1 cellular context compared by ENCODE assay signal in genomic region chr22:35364230-35364629, GRCh38.
TF ChIP-seq lines count a peak whose summit lies in the region.
"Not testable (repeated sequence)": the region's sequence is repeated elsewhere in the genome, so short reads cannot be mapped to it uniquely, and the experiment has no call there.

No MANE protein-coding gene starts in this region.

TF ChIP-seq in HepG2, 621 proteins besides CTCF, POLR2A, EP300 and RAD21 (continued from another document and continues in another):
- TF ChIP-seq FOXP1 (IDR thresholded peaks at IDR 0.05) (peak; percentile 62; the same call in 1 of the 2 replicates), FOXP1 (CRISPR knock-in tag; IDR thresholded peaks at IDR 0.05) (peak; percentile 96), FOSL1 (CRISPR knock-in tag; IDR thresholded peaks at IDR 0.05; ENCODE audit: borderline replicate concordance) (peak; percentile 74; the same call in 1 of the 2 replicates), BHLHE40 (IDR thresholded peaks at IDR 0.05; ENCODE audit: low read length) (0 out of 2 replicates have a peak, but pooled peaks have one; percentile 12), LCORL (CRISPR knock-in tag; IDR thresholded peaks at IDR 0.05) (peak; percentile 55), KLF16 (CRISPR knock-in tag; IDR thresholded peaks at IDR 0.05) (peak in 1 of 2 experiments; percentile 70; a peak in 2 of 4 replicates), SAP130 (CRISPR knock-in tag; IDR thresholded peaks at IDR 0.05; ENCODE audit: low read depth) (peak; percentile 82), JUND (CRISPR knock-in tag; IDR thresholded peaks at IDR 0.05) (peak; percentile 95), MEF2D (CRISPR knock-in tag; IDR thresholded peaks at IDR 0.05) (peak; percentile 55; the same call in 1 of the 2 replicates), KDM3A (CRISPR knock-in tag; IDR thresholded peaks at IDR 0.05; ENCODE audit: low read depth) (0 out of 2 replicates have a peak, but pooled peaks have one; percentile 24), MIXL1 (CRISPR knock-in tag; IDR thresholded peaks at IDR 0.05) (0 out of 2 replicates have a peak, but pooled peaks have one; percentile 53), JUN (CRISPR knock-in tag; IDR thresholded peaks at IDR 0.05) (peak; percentile 83), PITX1 (CRISPR knock-in tag; IDR thresholded peaks at IDR 0.05) (peak; percentile 33; the same call in 1 of the 2 replicates), SALL1 (CRISPR knock-in tag; IDR thresholded peaks at IDR 0.05) (peak; percentile 26; the same call in 1 of the 2 replicates), NCOA2 (CRISPR knock-in tag; IDR thresholded peaks at IDR 0.05) (peak; percentile 61; the same call in 1 of the 2 replicates), FOXO1 (CRISPR knock-in tag; IDR thresholded peaks at IDR 0.05) (peak; percentile 56; the same call in 1 of the 2 replicates), KAT8 (CRISPR knock-in tag; IDR thresholded peaks at IDR 0.05) (peak; percentile 57), IRF2 (CRISPR knock-in tag; IDR thresholded peaks at IDR 0.05) (peak; percentile 66), ZNF292 (CRISPR knock-in tag; IDR thresholded peaks at IDR 0.05; ENCODE audit: borderline replicate concordance, low read depth) (0 out of 2 replicates have a peak, but pooled peaks have one; percentile 25), CEBPG (CRISPR knock-in tag; IDR thresholded peaks at IDR 0.05) (peak; percentile 50), ZNF709 (CRISPR knock-in tag; IDR thresholded peaks at IDR 0.05) (0 out of 2 replicates have a peak, but pooled peaks have one; percentile 33), SIX1 (CRISPR knock-in tag; IDR thresholded peaks at IDR 0.05; ENCODE audit: borderline replicate concordance) (peak; percentile 90), SMAD3 (CRISPR knock-in tag; IDR thresholded peaks at IDR 0.05) (0 out of 2 replicates have a peak, but pooled peaks have one; percentile 57), ZBTB7A (CRISPR knock-in tag; IDR thresholded peaks at IDR 0.05) (peak; percentile 71; the same call in 1 of the 2 replicates), RXRB (CRISPR knock-in tag; IDR thresholded peaks at IDR 0.05; ENCODE audit: borderline replicate concordance) (peak; percentile 84), JUNB (CRISPR knock-in tag; IDR thresholded peaks at IDR 0.05; ENCODE audit: borderline replicate concordance) (peak; percentile 90; the same call in 1 of the 2 replicates), ARID5B (CRISPR knock-in tag; IDR thresholded peaks at IDR 0.05) (peak; percentile 94), CREB1 (IDR thresholded peaks at IDR 0.05) (peak; percentile 47; the same call in 1 of the 2 replicates), GABPA (CRISPR knock-in tag; IDR thresholded peaks at IDR 0.05; ENCODE audit: low read depth) (peak; percentile 51; the same call in 1 of the 2 replicates), ZNF362 (CRISPR knock-in tag; IDR thresholded peaks at IDR 0.05; ENCODE audit: borderline replicate concordance) (peak; percentile 92), HDAC2 (CRISPR knock-in tag; IDR thresholded peaks at IDR 0.05) (peak; percentile 40; the same call in 1 of the 2 replicates)
- TF ChIP-seq LCORL (IDR thresholded peaks at IDR 0.05); CREB1 (CRISPR knock-in tag; IDR thresholded peaks at IDR 0.05); GABPA (IDR thresholded peaks at IDR 0.05; ENCODE audit: low read depth, low read length): not testable (repeated sequence)
- TF ChIP-seq, protein P1, sequence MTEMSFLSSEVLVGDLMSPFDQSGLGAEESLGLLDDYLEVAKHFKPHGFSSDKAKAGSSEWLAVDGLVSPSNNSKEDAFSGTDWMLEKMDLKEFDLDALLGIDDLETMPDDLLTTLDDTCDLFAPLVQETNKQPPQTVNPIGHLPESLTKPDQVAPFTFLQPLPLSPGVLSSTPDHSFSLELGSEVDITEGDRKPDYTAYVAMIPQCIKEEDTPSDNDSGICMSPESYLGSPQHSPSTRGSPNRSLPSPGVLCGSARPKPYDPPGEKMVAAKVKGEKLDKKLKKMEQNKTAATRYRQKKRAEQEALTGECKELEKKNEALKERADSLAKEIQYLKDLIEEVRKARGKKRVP (CRISPR knock-in tag; IDR thresholded peaks at IDR 0.05) = peak in 1 of 2 experiments; percentile 52; a peak in 2 of 4 replicates
- TF ChIP-seq, protein P2, sequence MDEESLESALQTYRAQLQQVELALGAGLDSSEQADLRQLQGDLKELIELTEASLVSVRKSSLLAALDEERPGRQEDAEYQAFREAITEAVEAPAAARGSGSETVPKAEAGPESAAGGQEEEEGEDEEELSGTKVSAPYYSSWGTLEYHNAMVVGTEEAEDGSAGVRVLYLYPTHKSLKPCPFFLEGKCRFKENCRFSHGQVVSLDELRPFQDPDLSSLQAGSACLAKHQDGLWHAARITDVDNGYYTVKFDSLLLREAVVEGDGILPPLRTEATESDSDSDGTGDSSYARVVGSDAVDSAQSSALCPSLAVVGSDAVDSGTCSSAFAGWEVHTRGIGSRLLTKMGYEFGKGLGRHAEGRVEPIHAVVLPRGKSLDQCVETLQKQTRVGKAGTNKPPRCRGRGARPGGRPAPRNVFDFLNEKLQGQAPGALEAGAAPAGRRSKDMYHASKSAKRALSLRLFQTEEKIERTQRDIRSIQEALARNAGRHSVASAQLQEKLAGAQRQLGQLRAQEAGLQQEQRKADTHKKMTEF (CRISPR knock-in tag; IDR thresholded peaks at IDR 0.05) = peak; percentile 79
- TF ChIP-seq, protein P3, sequence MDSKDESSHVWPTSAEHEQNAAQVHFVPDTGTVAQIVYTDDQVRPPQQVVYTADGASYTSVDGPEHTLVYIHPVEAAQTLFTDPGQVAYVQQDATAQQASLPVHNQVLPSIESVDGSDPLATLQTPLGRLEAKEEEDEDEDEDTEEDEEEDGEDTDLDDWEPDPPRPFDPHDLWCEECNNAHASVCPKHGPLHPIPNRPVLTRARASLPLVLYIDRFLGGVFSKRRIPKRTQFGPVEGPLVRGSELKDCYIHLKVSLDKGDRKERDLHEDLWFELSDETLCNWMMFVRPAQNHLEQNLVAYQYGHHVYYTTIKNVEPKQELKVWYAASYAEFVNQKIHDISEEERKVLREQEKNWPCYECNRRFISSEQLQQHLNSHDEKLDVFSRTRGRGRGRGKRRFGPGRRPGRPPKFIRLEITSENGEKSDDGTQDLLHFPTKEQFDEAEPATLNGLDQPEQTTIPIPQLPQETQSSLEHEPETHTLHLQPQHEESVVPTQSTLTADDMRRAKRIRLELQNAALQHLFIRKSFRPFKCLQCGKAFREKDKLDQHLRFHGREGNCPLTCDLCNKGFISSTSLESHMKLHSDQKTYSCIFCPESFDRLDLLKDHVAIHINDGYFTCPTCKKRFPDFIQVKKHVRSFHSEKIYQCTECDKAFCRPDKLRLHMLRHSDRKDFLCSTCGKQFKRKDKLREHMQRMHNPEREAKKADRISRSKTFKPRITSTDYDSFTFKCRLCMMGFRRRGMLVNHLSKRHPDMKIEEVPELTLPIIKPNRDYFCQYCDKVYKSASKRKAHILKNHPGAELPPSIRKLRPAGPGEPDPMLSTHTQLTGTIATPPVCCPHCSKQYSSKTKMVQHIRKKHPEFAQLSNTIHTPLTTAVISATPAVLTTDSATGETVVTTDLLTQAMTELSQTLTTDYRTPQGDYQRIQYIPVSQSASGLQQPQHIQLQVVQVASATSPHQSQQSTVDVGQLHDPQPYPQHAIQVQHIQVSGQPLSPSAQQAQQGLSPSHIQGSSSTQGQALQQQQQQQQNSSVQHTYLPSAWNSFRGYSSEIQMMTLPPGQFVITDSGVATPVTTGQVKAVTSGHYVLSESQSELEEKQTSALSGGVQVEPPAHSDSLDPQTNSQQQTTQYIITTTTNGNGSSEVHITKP (CRISPR knock-in tag; IDR thresholded peaks at IDR 0.05; ENCODE audit: low read depth) = peak; percentile 56; the same call in 1 of the 2 replicates
- TF ChIP-seq, protein P4, sequence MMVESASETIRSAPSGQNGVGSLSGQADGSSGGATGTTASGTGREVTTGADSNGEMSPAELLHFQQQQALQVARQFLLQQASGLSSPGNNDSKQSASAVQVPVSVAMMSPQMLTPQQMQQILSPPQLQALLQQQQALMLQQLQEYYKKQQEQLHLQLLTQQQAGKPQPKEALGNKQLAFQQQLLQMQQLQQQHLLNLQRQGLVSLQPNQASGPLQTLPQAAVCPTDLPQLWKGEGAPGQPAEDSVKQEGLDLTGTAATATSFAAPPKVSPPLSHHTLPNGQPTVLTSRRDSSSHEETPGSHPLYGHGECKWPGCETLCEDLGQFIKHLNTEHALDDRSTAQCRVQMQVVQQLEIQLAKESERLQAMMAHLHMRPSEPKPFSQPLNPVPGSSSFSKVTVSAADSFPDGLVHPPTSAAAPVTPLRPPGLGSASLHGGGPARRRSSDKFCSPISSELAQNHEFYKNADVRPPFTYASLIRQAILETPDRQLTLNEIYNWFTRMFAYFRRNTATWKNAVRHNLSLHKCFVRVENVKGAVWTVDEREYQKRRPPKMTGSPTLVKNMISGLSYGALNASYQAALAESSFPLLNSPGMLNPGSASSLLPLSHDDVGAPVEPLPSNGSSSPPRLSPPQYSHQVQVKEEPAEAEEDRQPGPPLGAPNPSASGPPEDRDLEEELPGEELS (CRISPR knock-in tag; IDR thresholded peaks at IDR 0.05) = peak; percentile 63
- TF ChIP-seq, protein P5, sequence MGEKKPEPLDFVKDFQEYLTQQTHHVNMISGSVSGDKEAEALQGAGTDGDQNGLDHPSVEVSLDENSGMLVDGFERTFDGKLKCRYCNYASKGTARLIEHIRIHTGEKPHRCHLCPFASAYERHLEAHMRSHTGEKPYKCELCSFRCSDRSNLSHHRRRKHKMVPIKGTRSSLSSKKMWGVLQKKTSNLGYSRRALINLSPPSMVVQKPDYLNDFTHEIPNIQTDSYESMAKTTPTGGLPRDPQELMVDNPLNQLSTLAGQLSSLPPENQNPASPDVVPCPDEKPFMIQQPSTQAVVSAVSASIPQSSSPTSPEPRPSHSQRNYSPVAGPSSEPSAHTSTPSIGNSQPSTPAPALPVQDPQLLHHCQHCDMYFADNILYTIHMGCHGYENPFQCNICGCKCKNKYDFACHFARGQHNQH (CRISPR knock-in tag; IDR thresholded peaks at IDR 0.05) = peak; percentile 53; the same call in 1 of the 2 replicates
- TF ChIP-seq, protein P6, sequence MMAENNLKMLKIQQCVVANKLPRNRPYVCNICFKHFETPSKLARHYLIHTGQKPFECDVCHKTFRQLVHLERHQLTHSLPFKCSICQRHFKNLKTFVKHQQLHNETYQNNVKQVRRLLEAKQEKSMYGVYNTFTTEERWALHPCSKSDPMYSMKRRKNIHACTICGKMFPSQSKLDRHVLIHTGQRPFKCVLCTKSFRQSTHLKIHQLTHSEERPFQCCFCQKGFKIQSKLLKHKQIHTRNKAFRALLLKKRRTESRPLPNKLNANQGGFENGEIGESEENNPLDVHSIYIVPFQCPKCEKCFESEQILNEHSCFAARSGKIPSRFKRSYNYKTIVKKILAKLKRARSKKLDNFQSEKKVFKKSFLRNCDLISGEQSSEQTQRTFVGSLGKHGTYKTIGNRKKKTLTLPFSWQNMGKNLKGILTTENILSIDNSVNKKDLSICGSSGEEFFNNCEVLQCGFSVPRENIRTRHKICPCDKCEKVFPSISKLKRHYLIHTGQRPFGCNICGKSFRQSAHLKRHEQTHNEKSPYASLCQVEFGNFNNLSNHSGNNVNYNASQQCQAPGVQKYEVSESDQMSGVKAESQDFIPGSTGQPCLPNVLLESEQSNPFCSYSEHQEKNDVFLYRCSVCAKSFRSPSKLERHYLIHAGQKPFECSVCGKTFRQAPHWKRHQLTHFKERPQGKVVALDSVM (CRISPR knock-in tag; IDR thresholded peaks at IDR 0.05) = peak; percentile 60
- TF ChIP-seq, protein P7, sequence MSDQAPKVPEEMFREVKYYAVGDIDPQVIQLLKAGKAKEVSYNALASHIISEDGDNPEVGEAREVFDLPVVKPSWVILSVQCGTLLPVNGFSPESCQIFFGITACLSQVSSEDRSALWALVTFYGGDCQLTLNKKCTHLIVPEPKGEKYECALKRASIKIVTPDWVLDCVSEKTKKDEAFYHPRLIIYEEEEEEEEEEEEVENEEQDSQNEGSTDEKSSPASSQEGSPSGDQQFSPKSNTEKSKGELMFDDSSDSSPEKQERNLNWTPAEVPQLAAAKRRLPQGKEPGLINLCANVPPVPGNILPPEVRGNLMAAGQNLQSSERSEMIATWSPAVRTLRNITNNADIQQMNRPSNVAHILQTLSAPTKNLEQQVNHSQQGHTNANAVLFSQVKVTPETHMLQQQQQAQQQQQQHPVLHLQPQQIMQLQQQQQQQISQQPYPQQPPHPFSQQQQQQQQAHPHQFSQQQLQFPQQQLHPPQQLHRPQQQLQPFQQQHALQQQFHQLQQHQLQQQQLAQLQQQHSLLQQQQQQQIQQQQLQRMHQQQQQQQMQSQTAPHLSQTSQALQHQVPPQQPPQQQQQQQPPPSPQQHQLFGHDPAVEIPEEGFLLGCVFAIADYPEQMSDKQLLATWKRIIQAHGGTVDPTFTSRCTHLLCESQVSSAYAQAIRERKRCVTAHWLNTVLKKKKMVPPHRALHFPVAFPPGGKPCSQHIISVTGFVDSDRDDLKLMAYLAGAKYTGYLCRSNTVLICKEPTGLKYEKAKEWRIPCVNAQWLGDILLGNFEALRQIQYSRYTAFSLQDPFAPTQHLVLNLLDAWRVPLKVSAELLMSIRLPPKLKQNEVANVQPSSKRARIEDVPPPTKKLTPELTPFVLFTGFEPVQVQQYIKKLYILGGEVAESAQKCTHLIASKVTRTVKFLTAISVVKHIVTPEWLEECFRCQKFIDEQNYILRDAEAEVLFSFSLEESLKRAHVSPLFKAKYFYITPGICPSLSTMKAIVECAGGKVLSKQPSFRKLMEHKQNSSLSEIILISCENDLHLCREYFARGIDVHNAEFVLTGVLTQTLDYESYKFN (CRISPR knock-in tag; conservative IDR thresholded peaks at IDR 0.05) = peak; percentile 59
